In genomic region chr16:87391324-87391949, GRCh38 we compare ENCODE assay signal across 8 cellular contexts. TPM values are rescaled to one million over a fixed set of nuclear protein-coding genes. Genes with fewer than 3 reads are reported as not detected.
DNase-seq lines count a peak whose midpoint lies in the region; ATAC-seq, FAIRE-seq and TF ChIP-seq lines count a peak whose summit lies in the region.

No MANE protein-coding gene starts in this region.

- H3K27ac ChIP-seq in neural progenitor cell = no peak overlapping the region

- peak overlapping the region; percentile 79 for H3K4me2 ChIP-seq in neural progenitor cell

- H2AFZ ChIP-seq in neural progenitor cell (replicated peaks) = peak overlapping the region; percentile 30

- ATAC-seq in HG02571 (IDR thresholded peaks at IDR 0.05; ENCODE audit: unreplicated experiment) (peak; percentile 14), T-cell (replicated peaks in 1 of 4) (no peak), GM21515 (IDR thresholded peaks at IDR 0.05; ENCODE audit: unreplicated experiment) (no peak)

- H3K27ac Mint-ChIP-seq in Caco-2 (ENCODE audit: unreplicated experiment) = peak overlapping the region; percentile 95
- peak overlapping the region; percentile 92 to 95 for H3K27ac Mint-ChIP-seq in T-cell
- H3K27ac Mint-ChIP-seq in neural progenitor cell = peak overlapping the region; percentile 86

- H3K27me3 ChIP-seq in Caco-2 (replicated peaks; ENCODE audit: control insufficient read depth, insufficient read depth, low read length) (no peaks in the 10 kb centered on the region), neural progenitor cell (no peaks in the 10 kb centered on the region)

- H3K4me1 ChIP-seq in Caco-2 = peaks cover 26% of the 10 kb centered on the region
- H3K4me1 ChIP-seq in neural progenitor cell = peaks cover 14% of the 10 kb centered on the region

- peaks cover 27% of the 10 kb centered on the region for H3F3A ChIP-seq in neural progenitor cell (ENCODE audit: low read depth)

- POLR2A ChIA-PET in Caco-2 (lab: Charles Lee) (no interaction called here), T-cell (lab: Charles Lee) (no interaction called here)

- DNase-seq in Caco-2 (peak; percentile 71 to 77), T-cell (peak in 2 of 34 experiments; percentile 7 to 20), fibroblast of pulmonary artery (ENCODE audit: low read depth) (peak; percentile 31), neural progenitor cell (ENCODE audit: low spot score) (peak; percentile 77), NCI-H345 treated with DMSO at 0.1 percent for 48 hours (lab: John Stamatoyannopoulos, UW; ENCODE audit: unreplicated experiment) (no peak), HTR-8/SVneo (ENCODE audit: insufficient read length, low spot score) (no peak)

- H3K9me3 ChIP-seq in Caco-2 = no peaks in the 10 kb centered on the region
- no peaks in the 10 kb centered on the region for H3K9me3 ChIP-seq in neural progenitor cell (ENCODE audit: low read depth)

- no peaks in the 10 kb centered on the region for H3K9me3 Mint-ChIP-seq in Caco-2 (ENCODE audit: unreplicated experiment)
- H3K9me3 Mint-ChIP-seq in T-cell = no peaks in the 10 kb centered on the region
- no peaks in the 10 kb centered on the region for H3K9me3 Mint-ChIP-seq in neural progenitor cell

- H3K4me3 Mint-ChIP-seq in Caco-2 (ENCODE audit: unreplicated experiment) = peak overlapping the region; percentile 87
- H3K4me3 Mint-ChIP-seq in T-cell = peak overlapping the region; percentile 79 to 82 (median 79)
- peak overlapping the region; percentile 90 for H3K4me3 Mint-ChIP-seq in neural progenitor cell

- peaks cover 46% of the 10 kb centered on the region for H3K4me1 Mint-ChIP-seq in Caco-2 (ENCODE audit: low read depth, unreplicated experiment)
- peaks cover 51 to 61% (median 60%) of the 10 kb centered on the region in 3 donors for H3K4me1 Mint-ChIP-seq in T-cell
- peaks cover 46% of the 10 kb centered on the region for H3K4me1 Mint-ChIP-seq in neural progenitor cell

- H3K36me3 Mint-ChIP-seq in Caco-2 (ENCODE audit: insufficient read depth, unreplicated experiment) (peaks cover 51% of the 10 kb centered on the region), T-cell (peaks cover 4% of the 10 kb centered on the region), neural progenitor cell (peaks cover 3% of the 10 kb centered on the region)

- CTCF ChIA-PET in Caco-2 (lab: Charles Lee) = no interaction called here
- CTCF ChIA-PET in T-cell (lab: Charles Lee) = no interaction called here

- peaks cover 29% of the 10 kb centered on the region for H4K20me1 ChIP-seq in neural progenitor cell (ENCODE audit: low read depth)

- peaks cover 37% of the 10 kb centered on the region for H3K79me2 ChIP-seq in neural progenitor cell (ENCODE audit: low read depth)

- H3K27me3 Mint-ChIP-seq in Caco-2 (ENCODE audit: insufficient read depth, unreplicated experiment) = no peaks in the 10 kb centered on the region
- no peaks in the 10 kb centered on the region for H3K27me3 Mint-ChIP-seq in T-cell
- H3K27me3 Mint-ChIP-seq in neural progenitor cell (ENCODE audit: insufficient read depth, low read depth) = peaks cover 2% of the 10 kb centered on the region

- no peak overlapping the region for H3K9ac ChIP-seq in neural progenitor cell

- no peak for FAIRE-seq in HTR-8/SVneo (lab: Jason Lieb, UNC)

- TSS peak; percentile 82 for BruUV-seq in Caco-2 (replicated peaks; lab: Mats Ljungman, UMichigan)

- H3K4me3 ChIP-seq in Caco-2 (ENCODE audit: low read depth, low read length) = peak overlapping the region; percentile 51
- peak overlapping the region; percentile 63 for H3K4me3 ChIP-seq in fibroblast of pulmonary artery (replicated peaks; ENCODE audit: low read depth, low read length)
- peak overlapping the region; percentile 68 for H3K4me3 ChIP-seq in neural progenitor cell

- TF ChIP-seq CTCF in Caco-2 (IDR thresholded peaks at IDR 0.05; ENCODE audit: insufficient read depth in 1 of 2, low read depth in 1 of 2, low read length in 1 of 2, severe bottlenecking in 1 of 2, unreplicated experiment in 1 of 2) = no peak
- TF ChIP-seq CTCF in fibroblast of pulmonary artery (IDR thresholded peaks at IDR 0.05; ENCODE audit: low read length, missing control alignments) = no peak
- TF ChIP-seq CTCF in neural progenitor cell (IDR thresholded peaks at IDR 0.05) = no peak

- intact Hi-C loops in Caco-2 (cut with micrococcal nuclease; ENCODE audit: unreplicated experiment) = loop anchor here (5.0 kb wide), 3 partner anchors 101 to 481 kb away; partner anchors contain the start of gene ZCCHC14

- H3K36me3 ChIP-seq in Caco-2 (ENCODE audit: control insufficient read depth, insufficient read depth, low read length) (no peaks in the 10 kb centered on the region), neural progenitor cell (no peaks in the 10 kb centered on the region)

RNA-seq across cellular contexts. Expression of gene MAP1LC3B, which starts 0.7 kb away (rescaled TPM):
- total RNA-seq in Caco-2 (2022) (64.7 and 72.3 TPM in 2 replicates), T-cell (10 to 100 TPM; 51.3 to 90.4 (median 53.3) TPM), neural progenitor cell (ENCODE audit: low replicate concordance) (32.5 and 39.1 TPM in 2 replicates)

RNA-seq across cellular contexts. Expression of gene FBXO31, which starts 7.9 kb away (rescaled TPM):
- total RNA-seq in Caco-2 (2022) (50.9 and 55.6 TPM in 2 replicates), T-cell (10 to 100 TPM; 34.7 to 67.2 (median 55.6) TPM), neural progenitor cell (ENCODE audit: low replicate concordance) (5.8 and 19.8 TPM in 2 replicates)

Comparison
In these comparisons a context has a peak if more than half of its experiments do, and no peak if none do; other contexts are left out.
1. DNase-seq: peak in Caco-2 (2 of 2), fibroblast of pulmonary artery (single experiment) and neural progenitor cell (single experiment); none in NCI-H345 treated with DMSO at 0.1 percent for 48 hours (single experiment) and HTR-8/SVneo (single experiment).
2. Peak in every context shown above with its lines, with median percentiles within 50 percentile points of each other: H3K4me3 ChIP-seq, H3K27ac Mint-ChIP-seq and H3K4me3 Mint-ChIP-seq.